In genomic region chr3:194051554-194052175, GRCh38 we compare ENCODE assay signal across 1 cellular context.
TF ChIP-seq lines count a peak whose summit lies in the region.

No MANE protein-coding gene starts in this region.

TF ChIP-seq in K562, 482 proteins besides CTCF, POLR2A, EP300 and RAD21 (continued from another document):
- no peak for TF ChIP-seq CTCFL (IDR thresholded peaks at IDR 0.05; ENCODE audit: borderline replicate concordance, insufficient read depth, low read depth, low read length, poor library complexity, severe bottlenecking)
- TF ChIP-seq JUNB (CRISPR knock-in tag; conservative IDR thresholded peaks at IDR 0.05), result no peak
- no peak for TF ChIP-seq ZNF124 (CRISPR knock-in tag; IDR thresholded peaks at IDR 0.05)
- no peak for TF ChIP-seq HDGF (IDR thresholded peaks at IDR 0.05)
- no peak for TF ChIP-seq SFPQ (IDR thresholded peaks at IDR 0.05; ENCODE audit: low read depth, low read length)
- TF ChIP-seq THAP12 (CRISPR knock-in tag; IDR thresholded peaks at IDR 0.05), result no peak
- no peak for TF ChIP-seq GTF2F1 (IDR thresholded peaks at IDR 0.05; ENCODE audit: low read depth, low read length)
- no peak for TF ChIP-seq HMGXB4 (CRISPR knock-in tag; IDR thresholded peaks at IDR 0.05)
- no peak for TF ChIP-seq ZNF184 (CRISPR knock-in tag; IDR thresholded peaks at IDR 0.05)
- no peak for TF ChIP-seq CBX2 (IDR thresholded peaks at IDR 0.05; ENCODE audit: insufficient read depth, low read length, poor library complexity, severe bottlenecking)
- TF ChIP-seq U2AF2 (optimal IDR thresholded peaks at IDR 0.05; ENCODE audit: low read depth, low read length), result no peak
